23 cellular contexts compared by ENCODE assay signal in genomic region chr9:112939418-112939817, GRCh38. TPM values are rescaled to one million over a fixed set of nuclear protein-coding genes. Genes with fewer than 3 reads are reported as not detected.
DNase-seq lines count a peak whose midpoint lies in the region; ATAC-seq, FAIRE-seq and TF ChIP-seq lines count a peak whose summit lies in the region.
"Had no signal": no experiment of that assay in that cellular context is flagged by ENCODE, and none has a peak within 500 bp of the region (broad histone marks: within the 10 kb centered on the region; RNA-seq: fewer than 3 reads in every experiment).

No MANE protein-coding gene starts in this region.

- H3K4me1 ChIP-seq in HCT116 (ENCODE audit: control insufficient read depth in 1 of 2, insufficient read depth in 2 of 2, low read length in 2 of 2) (peaks cover 0 to 6% of the 10 kb centered on the region in 2 experiments; a peak in 1 of 4 replicates), PC-3 (ENCODE audit: insufficient read depth, low read length) (peaks cover 6% of the 10 kb centered on the region), foreskin keratinocyte (no peaks in the 10 kb centered on the region)
- no peaks in the 10 kb centered on the region for H3K4me1 ChIP-seq in CD4-positive, alpha-beta memory T cell (ENCODE audit: insufficient read depth, low read length)
- H3K4me1 ChIP-seq: A549, Caco-2 had no signal

- no peaks in the 10 kb centered on the region for H3K36me3 ChIP-seq in HCT116 (ENCODE audit: control insufficient read depth in 1 of 2, insufficient read depth in 2 of 2, low read length in 2 of 2)
- no peaks in the 10 kb centered on the region for H3K36me3 ChIP-seq in PC-3 (ENCODE audit: low read depth, low read length)
- no peaks in the 10 kb centered on the region for H3K36me3 ChIP-seq in bronchial epithelial cell (ENCODE audit: control insufficient read depth, insufficient read depth, low read length)
- no peaks in the 10 kb centered on the region for H3K36me3 ChIP-seq in CD4-positive, alpha-beta memory T cell (ENCODE audit: insufficient read depth, low read length)

- no peak overlapping the region for H3K4me3 Mint-ChIP-seq in CD4-positive, alpha-beta memory T cell
- H3K4me3 Mint-ChIP-seq: CD8-positive, alpha-beta T cell; GM23338; H9 had no signal

- TF ChIP-seq RAD21 in HCT116 (IDR thresholded peaks at IDR 0.05; ENCODE audit: low read depth): no peak

- no peak for TF ChIP-seq CTCF in HCT116 (IDR thresholded peaks at IDR 0.05 in 2 of 3, conservative IDR thresholded peaks at IDR 0.05 in 1 of 3; ENCODE audit: borderline replicate concordance in 1 of 3, insufficient read depth in 1 of 3, low read depth in 2 of 3, low read length in 2 of 3)
- no peak for TF ChIP-seq CTCF in PC-3 (conservative IDR thresholded peaks at IDR 0.05; ENCODE audit: low read depth, low read length)
- no peak for TF ChIP-seq CTCF in bronchial epithelial cell (IDR thresholded peaks at IDR 0.05; ENCODE audit: insufficient read depth, low read length, severe bottlenecking)
- no peak for TF ChIP-seq CTCF in foreskin keratinocyte (conservative IDR thresholded peaks at IDR 0.05)

- RAD21 ChIA-PET in HCT116 (lab: Charles Lee; ENCODE audit: low non-redundant PET in 1 of 2, low total read pairs in 2 of 2, uncharacterized antibody in 2 of 2, unreplicated experiment in 2 of 2): no interaction called here

- peaks cover 2 to 10% of the 10 kb centered on the region in 2 donors for H3K27me3 Mint-ChIP-seq in CD4-positive, alpha-beta memory T cell

- no peak for TF ChIP-seq POLR2A in HCT116 (IDR thresholded peaks at IDR 0.05; ENCODE audit: borderline replicate concordance, extremely low read depth, insufficient read depth, insufficient read length)

- H3K4me3 ChIP-seq in HCT116 (replicated peaks in 1 of 2; ENCODE audit: low read depth in 1 of 2, low read length in 2 of 2): no peak overlapping the region
- no peak overlapping the region for H3K4me3 ChIP-seq in PC-3 (ENCODE audit: low read length)
- no peak overlapping the region for H3K4me3 ChIP-seq in bronchial epithelial cell (ENCODE audit: low read depth, low read length)
- H3K4me3 ChIP-seq in CD4-positive, alpha-beta memory T cell (ENCODE audit: low read length in 2 of 2): no peak overlapping the region
- H3K4me3 ChIP-seq: A549, GM23338 had no signal

- no peak for FAIRE-seq in bronchial epithelial cell (lab: Jason Lieb, UNC)
- FAIRE-seq: A549, G401.6, GM12892, GM19239 had no signal

- no peaks in the 10 kb centered on the region for H3K9me2 ChIP-seq in HCT116 (ENCODE audit: insufficient read depth)
- no peaks in the 10 kb centered on the region for H3K9me2 ChIP-seq in PC-3 (replicated peaks; ENCODE audit: low read length)

- BruUV-seq in HCT116 (replicated peaks; lab: Mats Ljungman, UMichigan) (no TSS peak), PC-3 (replicated peaks; lab: Mats Ljungman, UMichigan) (no TSS peak)

- H3K9me3 ChIP-seq in HCT116 (ENCODE audit: control insufficient read depth in 1 of 2, insufficient read depth in 1 of 2, low read depth in 1 of 2, low read length in 2 of 2): no peaks in the 10 kb centered on the region
- no peaks in the 10 kb centered on the region for H3K9me3 ChIP-seq in PC-3 (ENCODE audit: low read length)
- no peaks in the 10 kb centered on the region for H3K9me3 ChIP-seq in CD4-positive, alpha-beta memory T cell (ENCODE audit: control insufficient read depth in 1 of 2, low read length in 2 of 2)
- H3K9me3 ChIP-seq: A549, Caco-2 had no signal

- intact Hi-C loops in HCT116 (cut with micrococcal nuclease): loop anchor here (10.0 kb wide), 1 partner anchor 155 kb away; no protein-coding TSS in a partner anchor
- intact Hi-C loops in PC-3 (cut with micrococcal nuclease): no loop called here
- intact Hi-C loops in CD4-positive, alpha-beta memory T cell (cut with micrococcal nuclease): no loop called here

- ATAC-seq in HCT116: no peak; the same call in 1 of the 2 replicates
- ATAC-seq in PC-3: no peak
- ATAC-seq in foreskin keratinocyte: peak; percentile 48
- ATAC-seq: A549; CD8-positive, alpha-beta T cell; GM23338 had no signal

- H3F3A ChIP-seq in PC-3 (ENCODE audit: low read length, unreplicated experiment): no peaks in the 10 kb centered on the region

- CTCF ChIA-PET in HCT116 (lab: Charles Lee): no interaction called here
- CTCF ChIA-PET in PC-3 (lab: Charles Lee): no interaction called here
- CTCF ChIA-PET in CD4-positive, alpha-beta memory T cell (lab: Charles Lee; ENCODE audit: partially characterized antibody): no interaction called here

- POLR2A ChIA-PET in HCT116 (lab: Charles Lee): no interaction called here
- POLR2A ChIA-PET in PC-3 (lab: Charles Lee; ENCODE audit: unreplicated experiment): no interaction called here
- POLR2A ChIA-PET in CD4-positive, alpha-beta memory T cell (lab: Charles Lee; ENCODE audit: partially characterized antibody): no interaction called here

- H3K36me3 Mint-ChIP-seq in CD4-positive, alpha-beta memory T cell: no peaks in the 10 kb centered on the region
- H3K36me3 Mint-ChIP-seq: CD8-positive, alpha-beta T cell had no signal

- no peak overlapping the region for H3K27ac Mint-ChIP-seq in CD4-positive, alpha-beta memory T cell
- H3K27ac Mint-ChIP-seq: CD8-positive, alpha-beta T cell; GM23338 had no signal

- H4K20me1 ChIP-seq in HCT116 (ENCODE audit: insufficient read depth) (no peaks in the 10 kb centered on the region), PC-3 (ENCODE audit: low read length) (no peaks in the 10 kb centered on the region)

- H3K27ac ChIP-seq in HCT116 (ENCODE audit: low read depth, low read length): no peak overlapping the region
- no peak overlapping the region for H3K27ac ChIP-seq in PC-3 (ENCODE audit: low read length)
- H3K27ac ChIP-seq in foreskin keratinocyte: no peak overlapping the region
- no peak overlapping the region for H3K27ac ChIP-seq in CD4-positive, alpha-beta memory T cell (ENCODE audit: low read depth, low read length)
- H3K27ac ChIP-seq: A549 had no signal

- H2AFZ ChIP-seq in HCT116 (ENCODE audit: low read depth, low read length, poor library complexity, severe bottlenecking): no peak overlapping the region
- H2AFZ ChIP-seq in PC-3 (ENCODE audit: low read length): no peak overlapping the region
- H2AFZ ChIP-seq: GM23338 had no signal

- H3K9me3 Mint-ChIP-seq in CD4-positive, alpha-beta memory T cell: peaks cover 0 to 3% (median under 1%) of the 10 kb centered on the region in 8 donors
- H3K9me3 Mint-ChIP-seq: CD8-positive, alpha-beta T cell had no signal

- H3K27me3 ChIP-seq in HCT116 (ENCODE audit: insufficient read depth, low read length) (peaks cover 2% of the 10 kb centered on the region), PC-3 (ENCODE audit: low read length) (no peaks in the 10 kb centered on the region), bronchial epithelial cell (ENCODE audit: control insufficient read depth, insufficient read depth, low read length) (peaks cover 1% of the 10 kb centered on the region), foreskin keratinocyte (peaks cover 2% of the 10 kb centered on the region)
- H3K27me3 ChIP-seq in CD4-positive, alpha-beta memory T cell (ENCODE audit: insufficient read depth, low read length): no peaks in the 10 kb centered on the region

- H3K9ac ChIP-seq in HCT116 (ENCODE audit: low read length) (no peak overlapping the region), PC-3 (ENCODE audit: low read length) (no peak overlapping the region)

- H3K4me1 Mint-ChIP-seq in CD4-positive, alpha-beta memory T cell: no peaks in the 10 kb centered on the region
- H3K4me1 Mint-ChIP-seq: GM23338, H9 had no signal

- H3K4me2 ChIP-seq in HCT116 (ENCODE audit: low read length) (no peak overlapping the region), PC-3 (ENCODE audit: low read length) (no peak overlapping the region)
- H3K4me2 ChIP-seq: A549, GM23338 had no signal

- H3K79me2 ChIP-seq in HCT116 (ENCODE audit: insufficient read depth, low read length): no peaks in the 10 kb centered on the region
- H3K79me2 ChIP-seq in PC-3 (ENCODE audit: low read length): no peaks in the 10 kb centered on the region

- no peak for DNase-seq in HCT116 (ENCODE audit: low read depth, low spot score)
- DNase-seq in PC-3: peak; percentile 47
- peak; percentile 40 for DNase-seq in bronchial epithelial cell (ENCODE audit: low read depth)
- peak in 1 of 2 donors; percentile 32 for DNase-seq in foreskin keratinocyte
- DNase-seq in CD4-positive, alpha-beta memory T cell: no peak
- no peak for DNase-seq in NCI-H446 treated with DMSO at 0.1 percent for 48 hours (lab: John Stamatoyannopoulos, UW)
- DNase-seq in NCI-H524 (lab: John Stamatoyannopoulos, UW): no peak
- DNase-seq in activated CD8-positive, alpha-beta memory T cell treated with anti-CD3 and anti-CD28 coated beads, Interleukin-2, amount 50 U/mL, for 48 hours: no peak
- DNase-seq: 8988T; ACHN; C1 segment of cervical spinal cord; Caco-2; CD8-positive, alpha-beta T cell; DMS153; DND-41; H9 had no signal

TF ChIP-seq in HCT116, 20 proteins besides CTCF, POLR2A, EP300 and RAD21 (continues in another document):
- TF ChIP-seq REST (IDR thresholded peaks at IDR 0.05; ENCODE audit: low read depth): no peak

RNA-seq across cellular contexts. Expression of gene SLC46A2, which starts 48.7 kb away (rescaled TPM):
- total RNA-seq in HCT116 (2021; ENCODE audit: unreplicated experiment): not detected
- polyA plus RNA-seq in HCT116 (2012): 0.05 and 0.10 TPM in 2 replicates
- total RNA-seq in PC-3 (2014; rRNA removed): not detected in 2 replicates
- total RNA-seq in bronchial epithelial cell: not detected in 2 replicates
- total RNA-seq in foreskin keratinocyte: not detected in 2 replicates
- not detected in 2 replicates for polyA plus RNA-seq in foreskin keratinocyte
- not detected for total RNA-seq in CD4-positive, alpha-beta memory T cell
- polyA plus RNA-seq in CD4-positive, alpha-beta memory T cell: not detected
- total RNA-seq: Caco-2; CD8-positive, alpha-beta T cell; GM23338; H4; H9 had no signal
- polyA plus RNA-seq: A549, BJ had no signal

Comparison
In these comparisons a context has a peak if more than half of its experiments do, and no peak if none do; other contexts are left out.
1. DNase-seq: peak in PC-3 (single experiment) and bronchial epithelial cell (single experiment); none in HCT116 (single experiment), CD4-positive, alpha-beta memory T cell (0 of 5), NCI-H446 treated with DMSO at 0.1 percent for 48 hours (single experiment), NCI-H524 (0 of 2) and activated CD8-positive, alpha-beta memory T cell treated with anti-CD3 and anti-CD28 coated beads, Interleukin-2, amount 50 U/mL, for 48 hours (single experiment).